Comparison of ENCODE assay signal across 15 cellular contexts in the genomic region with DNA sequence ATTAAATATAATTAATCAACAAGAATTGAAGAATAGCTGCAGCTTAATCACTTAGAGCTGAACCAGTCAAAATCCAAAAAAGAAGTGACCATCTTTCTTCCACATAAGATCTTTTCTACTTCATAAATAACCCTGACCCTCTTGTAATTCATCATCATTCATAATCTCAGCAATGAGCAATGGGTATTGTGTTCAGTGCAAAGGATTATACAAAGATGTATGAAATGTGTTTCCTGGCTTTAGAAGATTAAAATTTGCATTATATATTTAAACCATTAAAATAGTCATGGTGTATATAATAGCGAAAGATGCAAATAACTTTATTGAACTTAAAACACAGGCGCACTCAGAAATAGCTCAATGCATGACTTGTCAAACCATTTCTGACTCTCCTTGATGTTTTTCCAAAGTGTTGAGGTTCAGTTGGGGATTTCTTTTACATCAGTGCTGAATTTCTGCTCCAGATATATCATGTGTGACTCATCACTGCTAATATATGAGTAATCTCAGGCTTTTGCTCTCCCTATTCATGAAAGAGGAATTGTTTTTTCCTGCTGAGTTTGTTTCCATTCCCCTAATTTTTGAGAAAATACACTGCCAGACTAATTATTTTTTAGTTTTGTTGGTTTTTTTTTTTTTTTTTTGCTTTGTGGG.
A peak's percentile ranks its signal among the peaks of the same experiment; 100 is the strongest.
DNase-seq lines count a peak whose midpoint lies in the region; ATAC-seq and FAIRE-seq lines count a peak whose summit lies in the region.
"Had no signal": no experiment of that assay in that cellular context is flagged by ENCODE, and none has a peak within 500 bp of the region (broad histone marks: within the 10 kb centered on the region; RNA-seq: fewer than 3 reads in every experiment).

No MANE protein-coding gene starts in this region.

- peak; percentile 78 for FAIRE-seq in RCC 7860 (lab: Jason Lieb, UNC)
- FAIRE-seq: G401.6, GM18507 had no signal

- no peak for ATAC-seq in GM19035 (IDR thresholded peaks at IDR 0.05; ENCODE audit: unreplicated experiment)
- ATAC-seq: naive thymus-derived CD4-positive, alpha-beta T cell had no signal

- DNase-seq in EL (peak; percentile 64), RCC 7860 (ENCODE audit: low spot score) (peak; percentile 74), dedifferentiated amniotic fluid mesenchymal stem cell (ENCODE audit: extremely low spot score) (peak; percentile 64), non-pigmented ciliary epithelial cell (ENCODE audit: low read depth) (peak; percentile 32), Kasumi-1 (lab: John Stamatoyannopoulos, UW) (no peak)
- DNase-seq in activated CD4-positive, alpha-beta T cell treated with anti-CD3 and anti-CD28 coated beads for 4 hours: no peak
- no peak for DNase-seq in activated T-cell treated with anti-CD3 and anti-CD28 coated beads, Interleukin-2, amount 50 U/mL, for 48 hours
- DNase-seq: H7; naive thymus-derived CD4-positive, alpha-beta T cell; NCI-H1105; stimulated activated CD4-positive, alpha-beta T cell treated with anti-CD3 and anti-CD28 coated beads, Interleukin-4, amount 100 ng/mL, for 24 hours; stimulated activated naive CD4-positive, alpha-beta T cell had no signal

Comparison
In these comparisons a context has a peak if more than half of its experiments do, and no peak if none do; other contexts are left out.
1. DNase-seq: peak in EL (single experiment), RCC 7860 (single experiment), dedifferentiated amniotic fluid mesenchymal stem cell (single experiment) and non-pigmented ciliary epithelial cell (single experiment); none in activated CD4-positive, alpha-beta T cell treated with anti-CD3 and anti-CD28 coated beads for 4 hours (0 of 2), Kasumi-1 (0 of 2) and activated T-cell treated with anti-CD3 and anti-CD28 coated beads, Interleukin-2, amount 50 U/mL, for 48 hours (0 of 2).